Comparison of ENCODE assay signal across 11 cellular contexts in genomic region chr16:89344846-89345577, GRCh38.
A peak's percentile ranks its signal among the peaks of the same experiment; 100 is the strongest.
DNase-seq lines count a peak whose midpoint lies in the region; ATAC-seq and TF ChIP-seq lines count a peak whose summit lies in the region.
"Had no signal": no experiment of that assay in that cellular context is flagged by ENCODE, and none has a peak within 500 bp of the region (broad histone marks: within the 10 kb centered on the region; RNA-seq: fewer than 3 reads in every experiment).

No MANE protein-coding gene starts in this region.

- ATAC-seq in lower lobe of right lung, result peak; percentile 15 to 53
- ATAC-seq in GM19324 (IDR thresholded peaks at IDR 0.05; ENCODE audit: low FRiP score, unreplicated experiment), result no peak
- ATAC-seq in activated CD8-positive, alpha-beta T cell treated with anti-CD3 and anti-CD28 coated beads for 36 hours, result no peak

- POLR2A ChIA-PET in activated CD8-positive, alpha-beta T cell treated with anti-CD3 and anti-CD28 coated beads for 36 hours (lab: Charles Lee), result interaction anchor here (1.2 kb wide), 1 partner anchor 12 kb away, joined by 4 read pairs; no protein-coding TSS in a partner anchor

- no peaks in the 10 kb centered on the region for H3K9me3 Mint-ChIP-seq in activated naive CD4-positive, alpha-beta T cell treated with anti-CD3 and anti-CD28 coated beads, Interleukin-2, amount 50 U/mL, for 24 hours
- no peaks in the 10 kb centered on the region for H3K9me3 Mint-ChIP-seq in activated naive CD4-positive, alpha-beta T cell treated with anti-CD3 and anti-CD28 coated beads, Interleukin-2, amount 10 ng/mL, durations not matched to agents 7 days and 5 days
- H3K9me3 Mint-ChIP-seq in activated CD8-positive, alpha-beta T cell treated with anti-CD3 and anti-CD28 coated beads for 36 hours, result no peaks in the 10 kb centered on the region

- H3K36me3 ChIP-seq in lower lobe of right lung (no peaks in the 10 kb centered on the region), urinary bladder (ENCODE audit: insufficient read depth) (no peaks in the 10 kb centered on the region)

- no peaks in the 10 kb centered on the region for H3K27me3 Mint-ChIP-seq in activated naive CD4-positive, alpha-beta T cell treated with anti-CD3 and anti-CD28 coated beads, Interleukin-2, amount 50 U/mL, for 24 hours
- H3K27me3 Mint-ChIP-seq in activated naive CD4-positive, alpha-beta T cell treated with anti-CD3 and anti-CD28 coated beads, Interleukin-2, amount 10 ng/mL, durations not matched to agents 7 days and 5 days, result no peaks in the 10 kb centered on the region
- H3K27me3 Mint-ChIP-seq in activated CD8-positive, alpha-beta T cell treated with anti-CD3 and anti-CD28 coated beads for 36 hours, result no peaks in the 10 kb centered on the region

- H3K27ac ChIP-seq in dorsolateral prefrontal cortex (peak overlapping the region in 32 of 59 donors; percentile 0 to 78 (median 39)), lower lobe of right lung (peak overlapping the region; percentile 46), urinary bladder (ENCODE audit: low read depth) (peak overlapping the region; percentile 14)
- H3K27ac ChIP-seq: KMS-11 had no signal

- TF ChIP-seq CTCF in dorsolateral prefrontal cortex (IDR thresholded peaks at IDR 0.05 in 54 of 56, conservative IDR thresholded peaks at IDR 0.05 in 2 of 56; ENCODE audit: low read depth in 1 of 56, partially characterized antibody in 56 of 56) (no peak), lower lobe of right lung (IDR thresholded peaks at IDR 0.05) (no peak)
- no peak for TF ChIP-seq CTCF in activated CD8-positive, alpha-beta T cell treated with anti-CD3 and anti-CD28 coated beads for 36 hours (IDR thresholded peaks at IDR 0.05)

- no peaks in the 10 kb centered on the region for H3K27me3 ChIP-seq in dorsolateral prefrontal cortex
- H3K27me3 ChIP-seq in lower lobe of right lung (ENCODE audit: low read depth), result no peaks in the 10 kb centered on the region
- H3K27me3 ChIP-seq: BE2C had no signal

- peak overlapping the region; percentile 21 for H3K27ac Mint-ChIP-seq in activated naive CD4-positive, alpha-beta T cell treated with anti-CD3 and anti-CD28 coated beads, Interleukin-2, amount 50 U/mL, for 24 hours
- no peak overlapping the region for H3K27ac Mint-ChIP-seq in activated naive CD4-positive, alpha-beta T cell treated with anti-CD3 and anti-CD28 coated beads, Interleukin-2, amount 10 ng/mL, durations not matched to agents 7 days and 5 days
- no peak overlapping the region for H3K27ac Mint-ChIP-seq in activated CD8-positive, alpha-beta T cell treated with anti-CD3 and anti-CD28 coated beads for 36 hours

- H3K4me3 ChIP-seq in dorsolateral prefrontal cortex (peak overlapping the region in 4 of 59 donors; percentile 9 to 26 (median 16)), lower lobe of right lung (no peak overlapping the region), urinary bladder (ENCODE audit: low read depth, low read length) (no peak overlapping the region)

- H3K4me3 Mint-ChIP-seq in activated naive CD4-positive, alpha-beta T cell treated with anti-CD3 and anti-CD28 coated beads, Interleukin-2, amount 50 U/mL, for 24 hours, result no peak overlapping the region
- H3K4me3 Mint-ChIP-seq in activated naive CD4-positive, alpha-beta T cell treated with anti-CD3 and anti-CD28 coated beads, Interleukin-2, amount 10 ng/mL, durations not matched to agents 7 days and 5 days, result no peak overlapping the region
- no peak overlapping the region for H3K4me3 Mint-ChIP-seq in activated CD8-positive, alpha-beta T cell treated with anti-CD3 and anti-CD28 coated beads for 36 hours

- intact Hi-C loops in dorsolateral prefrontal cortex (cut with DNase I), result no loop called here
- intact Hi-C loops in lower lobe of right lung (cut with DNase I), result no loop called here
- intact Hi-C loops in activated CD8-positive, alpha-beta T cell treated with anti-CD3 and anti-CD28 coated beads for 36 hours (cut with micrococcal nuclease), result no loop called here

- no peaks in the 10 kb centered on the region for H3K9me3 ChIP-seq in lower lobe of right lung
- H3K9me3 ChIP-seq: BE2C had no signal

- WGBS in urinary bladder, result 45% methylated on average over 19 of the region's 19 CpGs

- H3K36me3 Mint-ChIP-seq in activated naive CD4-positive, alpha-beta T cell treated with anti-CD3 and anti-CD28 coated beads, Interleukin-2, amount 50 U/mL, for 24 hours, result no peaks in the 10 kb centered on the region
- H3K36me3 Mint-ChIP-seq in activated naive CD4-positive, alpha-beta T cell treated with anti-CD3 and anti-CD28 coated beads, Interleukin-2, amount 10 ng/mL, durations not matched to agents 7 days and 5 days, result peaks cover 18% of the 10 kb centered on the region
- peaks cover 17% of the 10 kb centered on the region for H3K36me3 Mint-ChIP-seq in activated CD8-positive, alpha-beta T cell treated with anti-CD3 and anti-CD28 coated beads for 36 hours (ENCODE audit: low read depth)

- H3K4me1 Mint-ChIP-seq in activated naive CD4-positive, alpha-beta T cell treated with anti-CD3 and anti-CD28 coated beads, Interleukin-2, amount 50 U/mL, for 24 hours, result peaks cover 90% of the 10 kb centered on the region
- H3K4me1 Mint-ChIP-seq in activated naive CD4-positive, alpha-beta T cell treated with anti-CD3 and anti-CD28 coated beads, Interleukin-2, amount 10 ng/mL, durations not matched to agents 7 days and 5 days, result peaks cover 60% of the 10 kb centered on the region
- peaks cover 82% of the 10 kb centered on the region for H3K4me1 Mint-ChIP-seq in activated CD8-positive, alpha-beta T cell treated with anti-CD3 and anti-CD28 coated beads for 36 hours (ENCODE audit: low read depth)

- CTCF ChIA-PET in activated naive CD4-positive, alpha-beta T cell treated with anti-CD3 and anti-CD28 coated beads, Interleukin-2, amount 10 ng/mL, durations not matched to agents 7 days and 5 days (lab: Charles Lee), result no interaction called here
- CTCF ChIA-PET in activated CD8-positive, alpha-beta T cell treated with anti-CD3 and anti-CD28 coated beads for 36 hours (lab: Charles Lee), result no interaction called here

- no peak for DNase-seq in activated naive CD4-positive, alpha-beta T cell treated with anti-CD3 and anti-CD28 coated beads, Interleukin-2, amount 10 ng/mL, durations not matched to agents 7 days and 5 days
- DNase-seq in dorsolateral prefrontal cortex (peak in 3 of 10 donors; percentile 16 to 40 (median 26)), lower lobe of right lung (no peak)
- DNase-seq in activated CD8-positive, alpha-beta T cell treated with anti-CD3 and anti-CD28 coated beads for 36 hours, result no peak
- DNase-seq in activated CD4-positive, alpha-beta T cell treated with anti-CD3 and anti-CD28 coated beads for 1 hour, result no peak
- DNase-seq: BE2C, hippocampal formation had no signal

- H3K4me1 ChIP-seq in lower lobe of right lung (peaks cover 41% of the 10 kb centered on the region), urinary bladder (ENCODE audit: insufficient read depth) (peaks cover 1% of the 10 kb centered on the region)

Comparison
In these comparisons a context has a peak if more than half of its experiments do, and no peak if none do; other contexts are left out.
1. ATAC-seq: peak in lower lobe of right lung (2 of 2); none in GM19324 (single experiment) and activated CD8-positive, alpha-beta T cell treated with anti-CD3 and anti-CD28 coated beads for 36 hours (single experiment).
2. Peak in every context shown above with its lines, with median percentiles within 50 percentile points of each other: H3K27ac ChIP-seq.